In genomic region chr5:43233946-43234345, GRCh38 we compare ENCODE assay signal across 11 cellular contexts. TPM values are rescaled to one million over a fixed set of nuclear protein-coding genes. Genes with fewer than 3 reads are reported as not detected.
A peak's percentile ranks its signal among the peaks of the same experiment; 100 is the strongest.
DNase-seq lines count a peak whose midpoint lies in the region; ATAC-seq and TF ChIP-seq lines count a peak whose summit lies in the region.
"Had no signal": no experiment of that assay in that cellular context is flagged by ENCODE, and none has a peak within 500 bp of the region (broad histone marks: within the 10 kb centered on the region; RNA-seq: fewer than 3 reads in every experiment).

No MANE protein-coding gene starts in this region.

- ATAC-seq in GM19043 (IDR thresholded peaks at IDR 0.05; ENCODE audit: low read depth, unreplicated experiment) (peak; percentile 72), HG02759 (IDR thresholded peaks at IDR 0.05; ENCODE audit: unreplicated experiment) (peak; percentile 65), HG03520 (IDR thresholded peaks at IDR 0.05; ENCODE audit: unreplicated experiment) (peak; percentile 63), sciatic nerve (no peak)

- intact Hi-C loops in sciatic nerve (cut with DNase I) = no loop called here

- no peak for TF ChIP-seq CTCF in GM13976 (IDR thresholded peaks at IDR 0.05; ENCODE audit: borderline replicate concordance, control extremely low read depth, extremely low read depth, insufficient read depth, missing control alignments)

- DNase-seq in GM13976 (ENCODE audit: low spot score) (peak; percentile 54), sciatic nerve (ENCODE audit: low spot score) (no peak), NCI-H187 (lab: John Stamatoyannopoulos, UW) (no peak), NCI-H748 treated with DMSO at 0.1 percent for 48 hours (lab: John Stamatoyannopoulos, UW) (no peak), SHP77 (lab: John Stamatoyannopoulos, UW) (no peak)
- DNase-seq: activated CD4-positive, alpha-beta T cell treated with anti-CD3 and anti-CD28 coated beads, Interleukin-2, amount 50 U/mL, for 4 hours; AML-193; KG1 had no signal

- in situ Hi-C loops in GM13976 (cut with MboI; ENCODE audit: low sequenced_read_pairs, unreplicated experiment) = no loop called here

RNA-seq across cellular contexts. Expression of gene NIM1K, which starts 41.9 kb away (rescaled TPM):
- total RNA-seq in sciatic nerve = 5.4 TPM
